In genomic region chr22:29267858-29268510, GRCh38 we compare ENCODE assay signal across 1 cellular context.
A peak's percentile ranks its signal among the peaks of the same experiment; 100 is the strongest.
TF ChIP-seq lines count a peak whose summit lies in the region.

TSS of gene EWSR1 (plus strand) at chr22:29268268. CDS start at chr22:29268337, 69 bp downstream.
TSS of gene RHBDD3 (minus strand) at chr22:29267981. CDS start at chr22:29265626, 2,355 bp downstream.

TF ChIP-seq in K562, 482 proteins besides CTCF, POLR2A, EP300 and RAD21 (continued from another document and continues in another):
- TF ChIP-seq CREB5 (CRISPR knock-in tag; IDR thresholded peaks at IDR 0.05) (no peak), HSF4 (CRISPR knock-in tag; IDR thresholded peaks at IDR 0.05; ENCODE audit: borderline replicate concordance) (no peak), TCF15 (CRISPR knock-in tag; IDR thresholded peaks at IDR 0.05) (no peak), HEY1 (CRISPR knock-in tag; IDR thresholded peaks at IDR 0.05; ENCODE audit: borderline replicate concordance) (no peak), ZNF707 (CRISPR knock-in tag; conservative IDR thresholded peaks at IDR 0.05) (no peak), POLR2H (tag; IDR thresholded peaks at IDR 0.05; ENCODE audit: low read depth) (peak; percentile 74), ZNF740 (CRISPR knock-in tag; IDR thresholded peaks at IDR 0.05) (no peak), ZNF740 (tag; IDR thresholded peaks at IDR 0.05) (no peak), ZC3H11A (IDR thresholded peaks at IDR 0.05; ENCODE audit: low read depth, low read length) (no peak), MCM3 (IDR thresholded peaks at IDR 0.05) (no peak), ZNF354B (CRISPR knock-in tag; IDR thresholded peaks at IDR 0.05) (no peak), SMC3 (conservative IDR thresholded peaks at IDR 0.05; ENCODE audit: insufficient read depth, low read depth, low read length) (no peak), ZNF318 (IDR thresholded peaks at IDR 0.05; ENCODE audit: borderline replicate concordance in 1 of 2, low read depth in 1 of 2) (no peak), ZMIZ1 (IDR thresholded peaks at IDR 0.05; ENCODE audit: low read depth in 2 of 2, low read length in 2 of 2) (no peak), SP2 (IDR thresholded peaks at IDR 0.05; ENCODE audit: extremely low read depth, low read depth, low read length, poor library complexity, severe bottlenecking) (no peak), CHD2 (IDR thresholded peaks at IDR 0.05; ENCODE audit: low read depth, low read length) (peak; percentile 53), PREB (CRISPR knock-in tag; IDR thresholded peaks at IDR 0.05) (no peak), CREM (IDR thresholded peaks at IDR 0.05; ENCODE audit: low read depth) (peak; percentile 49), GMEB1 (CRISPR knock-in tag; IDR thresholded peaks at IDR 0.05) (peak; percentile 19; the same call in 1 of the 2 replicates), EGR1 (conservative IDR thresholded peaks at IDR 0.05) (0 out of 2 replicates have a peak, but pooled peaks have one; percentile 17), SAFB (IDR thresholded peaks at IDR 0.05; ENCODE audit: borderline replicate concordance, low read depth, low read length) (peak; percentile 71; the same call in 1 of the 2 replicates), ZNF197 (CRISPR knock-in tag; IDR thresholded peaks at IDR 0.05; ENCODE audit: low read depth) (0 out of 2 replicates have a peak, but pooled peaks have one; percentile 52), ZNF766 (CRISPR knock-in tag; conservative IDR thresholded peaks at IDR 0.05) (peak; percentile 11; the same call in 1 of the 2 replicates), GATAD2A (IDR thresholded peaks at IDR 0.05) (no peak), SLC30A9 (CRISPR knock-in tag; IDR thresholded peaks at IDR 0.05) (no peak), NR4A1 (CRISPR knock-in tag; IDR thresholded peaks at IDR 0.05) (no peak), NR4A1 (tag; IDR thresholded peaks at IDR 0.05) (no peak; the same call in 1 of the 2 replicates), KDM2B (CRISPR knock-in tag; IDR thresholded peaks at IDR 0.05) (no peak), CLOCK (CRISPR knock-in tag; IDR thresholded peaks at IDR 0.05; ENCODE audit: borderline replicate concordance) (0 out of 2 replicates have a peak, but pooled peaks have one; percentile 36), CCNT2 (IDR thresholded peaks at IDR 0.05; ENCODE audit: borderline replicate concordance, extremely low read depth, insufficient read length, low read depth, low read length) (peak; percentile 79), MAFF (IDR thresholded peaks at IDR 0.05; ENCODE audit: low read length) (peak; percentile 15; the same call in 1 of the 2 replicates), SIN3B (IDR thresholded peaks at IDR 0.05; ENCODE audit: low read depth) (no peak)
